In genomic region chr6:138034229-138034628, GRCh38 we compare ENCODE assay signal across 30 cellular contexts.
"Had no signal": no experiment of that assay in that cellular context is flagged by ENCODE, and none has a peak within 500 bp of the region (broad histone marks: within the 10 kb centered on the region; RNA-seq: fewer than 3 reads in every experiment).

No MANE protein-coding gene starts in this region.

- H3K27ac Mint-ChIP-seq: activated CD4-positive, alpha-beta T cell treated with anti-CD3 and anti-CD28 coated beads for 36 hours; activated CD8-positive, alpha-beta T cell treated with anti-CD3 and anti-CD28 coated beads, Interleukin-2, amount 10 ng/mL, durations not matched to agents 7 days and 5 days; activated naive CD4-positive, alpha-beta T cell treated with anti-CD3 and anti-CD28 coated beads, Interleukin-2, amount 50 U/mL, for 24 hours; activated naive CD8-positive, alpha-beta T cell treated with anti-CD3 and anti-CD28 coated beads, Interleukin-2, amount 10 ng/mL, durations not matched to agents 7 days and 5 days; activated T-cell treated with anti-CD3 and anti-CD28 coated beads, Interleukin-2, amount 50 U/mL, for 24 hours; activated T-helper 2 cell treated with anti-CD3 and anti-CD28 coated beads, Interferon-gamma antibody, Interleukin-2, Interleukin-4, amounts not matched to agents 10 μg/mL and 5 μg/mL and 100 μg/mL, durations not matched to agents 14 hours and 24 hours and 36 hours; WTC11 had no signal

- H3K36me3 Mint-ChIP-seq: activated naive CD4-positive, alpha-beta T cell treated with anti-CD3 and anti-CD28 coated beads, Interleukin-2, amount 50 U/mL, for 24 hours; activated naive CD8-positive, alpha-beta T cell treated with anti-CD3 and anti-CD28 coated beads, Interleukin-2, amount 10 ng/mL, durations not matched to agents 7 days and 5 days; WTC11 had no signal

- H3K9me3 ChIP-seq: ascending aorta had no signal

- H3K27me3 ChIP-seq: ascending aorta had no signal

- H3K4me3 Mint-ChIP-seq: activated CD4-positive, alpha-beta T cell treated with anti-CD3 and anti-CD28 coated beads for 36 hours; activated CD4-positive, alpha-beta T cell treated with anti-CD3 and anti-CD28 coated beads, Interleukin-2, amount 10 ng/mL, durations not matched to agents 7 days and 5 days; activated CD8-positive, alpha-beta T cell treated with anti-CD3 and anti-CD28 coated beads, Interleukin-2, amount 10 ng/mL, durations not matched to agents 7 days and 5 days; activated naive CD4-positive, alpha-beta T cell treated with anti-CD3 and anti-CD28 coated beads, Interleukin-2, amount 50 U/mL, for 24 hours; activated naive CD8-positive, alpha-beta T cell treated with anti-CD3 and anti-CD28 coated beads, Interleukin-2, amount 10 ng/mL, durations not matched to agents 7 days and 5 days; activated T-cell treated with anti-CD3 and anti-CD28 coated beads, Interleukin-2, amount 50 U/mL, for 24 hours; WTC11 had no signal

- H3K27me3 Mint-ChIP-seq: activated CD4-positive, alpha-beta T cell treated with anti-CD3 and anti-CD28 coated beads for 36 hours; activated naive CD4-positive, alpha-beta T cell treated with anti-CD3 and anti-CD28 coated beads, Interleukin-2, amount 50 U/mL, for 24 hours had no signal

- H3K4me1 Mint-ChIP-seq: activated CD4-positive, alpha-beta T cell treated with anti-CD3 and anti-CD28 coated beads for 36 hours; activated CD4-positive, alpha-beta T cell treated with anti-CD3 and anti-CD28 coated beads, Interleukin-2, amount 10 ng/mL, durations not matched to agents 7 days and 5 days; activated naive CD4-positive, alpha-beta T cell treated with anti-CD3 and anti-CD28 coated beads, Interleukin-2, amount 50 U/mL, for 24 hours; activated naive CD8-positive, alpha-beta T cell treated with anti-CD3 and anti-CD28 coated beads, Interleukin-2, amount 10 ng/mL, durations not matched to agents 7 days and 5 days; WTC11 had no signal

- H3K27ac ChIP-seq: ascending aorta had no signal

- H3K36me3 ChIP-seq: ascending aorta had no signal

- ATAC-seq: activated CD4-positive, alpha-beta T cell treated with anti-CD3 and anti-CD28 coated beads for 36 hours; activated CD4-positive, CD25-positive, alpha-beta regulatory T cell treated with anti-CD3 and anti-CD28 coated beads, Interleukin-2, amount 50 U/mL, for 24 hours; activated CD8-positive, alpha-beta T cell treated with anti-CD3 and anti-CD28 coated beads, Interleukin-2, amount 10 ng/mL, durations not matched to agents 7 days and 5 days; Panc1; Right ventricle myocardium inferior; WTC11 had no signal

- DNase-seq: activated CD4-positive, alpha-beta T cell treated with anti-CD3 and anti-CD28 coated beads for 36 hours; activated CD4-positive, alpha-beta T cell treated with anti-CD3 and anti-CD28 coated beads, Interleukin-2, amount 10 ng/mL, durations not matched to agents 7 days and 5 days; activated CD4-positive, alpha-beta T cell treated with anti-CD3 and anti-CD28 coated beads, Interleukin-2, amount 50 U/mL, for 48 hours; activated CD8-positive, alpha-beta T cell treated with anti-CD3 and anti-CD28 coated beads, Interleukin-2, amount 10 ng/mL, durations not matched to agents 7 days and 5 days; activated gamma-delta T cell; activated naive CD4-positive, alpha-beta T cell treated with Interleukin-2 at 50 U/mL for 16 hours; activated naive CD8-positive, alpha-beta T cell treated with anti-CD3 and anti-CD28 coated beads, Interleukin-2, amount 10 ng/mL, durations not matched to agents 7 days and 5 days; activated T-cell treated with anti-CD3 and anti-CD28 coated beads, Interleukin-2, amount 50 U/mL, for 24 hours; amygdala; Kasumi-1; KG1; MM.1S; MV-4-11; NCI-H1092; NCI-H187; NCI-H2029 treated with DMSO at 0.1 percent for 48 hours; NCI-H2107; NCI-H2171; NCI-H446 treated with DMSO at 0.1 percent for 48 hours; NCI-H524; SIG-M5; SW 1271 had no signal

- H3K9me3 Mint-ChIP-seq: activated CD4-positive, alpha-beta T cell treated with anti-CD3 and anti-CD28 coated beads, Interleukin-2, amount 10 ng/mL, durations not matched to agents 7 days and 5 days; activated naive CD4-positive, alpha-beta T cell treated with anti-CD3 and anti-CD28 coated beads, Interleukin-2, amount 50 U/mL, for 24 hours; activated naive CD8-positive, alpha-beta T cell treated with anti-CD3 and anti-CD28 coated beads, Interleukin-2, amount 10 ng/mL, durations not matched to agents 7 days and 5 days; activated T-cell treated with anti-CD3 and anti-CD28 coated beads, Interleukin-2, amount 50 U/mL, for 24 hours; activated T-helper 2 cell treated with anti-CD3 and anti-CD28 coated beads, Interferon-gamma antibody, Interleukin-2, Interleukin-4, amounts not matched to agents 10 μg/mL and 5 μg/mL and 100 μg/mL, durations not matched to agents 14 hours and 24 hours and 36 hours; WTC11 had no signal

- H3K4me1 ChIP-seq: ascending aorta had no signal

- H3K4me3 ChIP-seq: ascending aorta had no signal

- FAIRE-seq: TTC549 had no signal
